ENCODE assay signal across 1 cellular context in genomic region chr22:35394011-35394312, GRCh38.
TF ChIP-seq lines count a peak whose summit lies in the region.

No MANE protein-coding gene starts in this region.

TF ChIP-seq in WTC11, 78 proteins besides CTCF, POLR2A, EP300 and RAD21 (continued from another document):
- no peak for TF ChIP-seq PRDM15 (CRISPR knock-in tag; IDR thresholded peaks at IDR 0.05)
- TF ChIP-seq CREB1 (CRISPR knock-in tag; IDR thresholded peaks at IDR 0.05) = no peak
- no peak for TF ChIP-seq ERG (CRISPR knock-in tag; IDR thresholded peaks at IDR 0.05)
- no peak for TF ChIP-seq ATF1 (CRISPR knock-in tag; IDR thresholded peaks at IDR 0.05)
- TF ChIP-seq ZNF138 (CRISPR knock-in tag; conservative IDR thresholded peaks at IDR 0.05) = no peak
- no peak for TF ChIP-seq IRF2 (CRISPR knock-in tag; IDR thresholded peaks at IDR 0.05; ENCODE audit: borderline replicate concordance, low read depth)
- no peak for TF ChIP-seq TP53 (CRISPR knock-in tag; IDR thresholded peaks at IDR 0.05)
- no peak for TF ChIP-seq ZBTB21 (CRISPR knock-in tag; IDR thresholded peaks at IDR 0.05; ENCODE audit: borderline replicate concordance)
- no peak for TF ChIP-seq ATF6 (CRISPR knock-in tag; IDR thresholded peaks at IDR 0.05)
- TF ChIP-seq ETV6 (CRISPR knock-in tag; IDR thresholded peaks at IDR 0.05) = no peak
